Comparison of ENCODE assay signal across 8 cellular contexts in the genomic region with DNA sequence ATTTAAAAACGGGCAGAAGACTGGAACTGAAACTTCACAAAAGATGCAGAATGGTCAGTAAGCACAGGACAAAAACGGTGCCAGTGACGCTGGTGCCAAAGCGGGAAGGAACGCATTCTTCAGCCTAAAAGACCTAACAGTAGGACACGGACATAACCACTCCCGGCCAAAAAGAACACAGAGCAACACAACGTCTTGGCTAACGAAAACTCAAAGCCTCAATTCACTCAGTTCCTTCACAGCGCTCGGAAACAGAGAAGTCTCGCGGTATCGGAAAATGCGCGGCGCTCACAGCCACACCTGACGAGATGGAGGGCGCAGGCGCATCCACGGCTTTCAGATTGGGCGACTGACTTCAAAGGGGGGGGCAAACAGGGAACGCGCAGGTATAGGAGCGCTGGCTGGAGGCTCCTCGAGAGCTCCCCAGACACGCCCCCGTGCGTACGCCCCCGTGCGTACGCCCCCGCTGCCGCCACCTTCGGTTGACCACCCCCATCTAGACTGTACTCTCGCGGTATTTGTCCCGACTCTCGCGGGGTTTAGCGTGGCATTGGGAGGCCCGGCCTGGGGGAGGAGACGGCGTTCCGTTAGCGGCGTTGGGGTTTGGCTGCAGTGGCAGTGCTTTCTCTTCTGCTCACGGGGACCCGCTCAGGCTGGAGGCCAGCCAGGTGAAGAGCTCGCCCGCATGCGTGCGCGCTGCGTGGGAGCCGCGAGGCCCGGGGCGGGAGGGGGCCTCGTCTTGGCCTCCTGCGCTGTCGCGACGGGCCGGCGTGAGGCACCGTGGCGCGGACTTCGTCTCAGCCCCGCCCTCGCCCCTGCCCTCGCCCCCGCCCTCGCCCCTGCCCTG. TPM values are rescaled to one million over a fixed set of nuclear protein-coding genes. Genes with fewer than 3 reads are reported as not detected.
A peak's percentile ranks its signal among the peaks of the same experiment; 100 is the strongest.
DNase-seq lines count a peak whose midpoint lies in the region; ATAC-seq and TF ChIP-seq lines count a peak whose summit lies in the region.

Gene NKTR (plus strand): TSS at position 576 of the 847 bp plus-strand sequence. CDS start 321 bp downstream, outside the sequence.

- H3K4me2 ChIP-seq in Karpas-422 (ENCODE audit: low read depth, low read length, poor library complexity, severe bottlenecking) = peak within 1 kb of the TSS; percentile 96

- peak in 3 of 4 donors; percentile 21 to 91 (median 86) for TF ChIP-seq POLR2A in esophagus squamous epithelium (IDR thresholded peaks at IDR 0.05)

- DNase-seq in DMS79 treated with DMSO at 0.1 percent for 48 hours (lab: John Stamatoyannopoulos, UW) (peak; percentile 89), Karpas-422 (peak; percentile 100), RKO (ENCODE audit: low spot score) (peak; percentile 96), activated T-helper 1 cell treated with Interleukin-2 at 50 U/mL for 16 hours (ENCODE audit: low read depth) (peak; percentile 99), esophagus squamous epithelium (lab: John Stamatoyannopoulos, UW) (peak; percentile 91), myocyte (ENCODE audit: low read depth) (peak; percentile 99)
- DNase-seq in stimulated activated CD8-positive, alpha-beta memory T cell treated with anti-CD3 and anti-CD28 coated beads, Interleukin-7, amount 100 ng/mL, for 48 hours (ENCODE audit: extremely low read depth in 1 of 2, low read depth in 1 of 2) = peak; percentile 97 to 98

- WGBS in esophagus squamous epithelium, 2 donors = 0% methylated on average over 15 to 16 of the region's 76 CpGs

- ATAC-seq in GM21825 (IDR thresholded peaks at IDR 0.05; ENCODE audit: unreplicated experiment) = peak; percentile 84

- H3K79me2 ChIP-seq in Karpas-422 (ENCODE audit: low read length) = peaks cover 49% of the 10 kb centered on the region

- no peaks in the 10 kb centered on the region for H3K9me2 ChIP-seq in Karpas-422 (replicated peaks; ENCODE audit: insufficient read depth, low read length)

- H3K4me3 ChIP-seq in Karpas-422 (ENCODE audit: low read length) = peak within 1 kb of the TSS; percentile 73
- H3K4me3 ChIP-seq in esophagus squamous epithelium = peak within 1 kb of the TSS; percentile 72 to 99 (median 95)

- peaks cover 6% of the 10 kb centered on the region; the same call in 1 of the 2 replicates for H4K20me1 ChIP-seq in Karpas-422 (ENCODE audit: insufficient read depth, low read depth, low read length)

- peak within 1 kb of the TSS; percentile 80; the same call in 1 of the 2 replicates for H2AFZ ChIP-seq in Karpas-422 (ENCODE audit: low read length)

- intact Hi-C loops in esophagus squamous epithelium (cut with DNase I) = no loop called here

- peak in 1 of 6 experiments; percentile 20 for TF ChIP-seq CTCF in esophagus squamous epithelium (IDR thresholded peaks at IDR 0.05)

- H3K9me3 ChIP-seq in Karpas-422 (ENCODE audit: low read length) (no peaks in the 10 kb centered on the region), esophagus squamous epithelium (no peaks in the 10 kb centered on the region)

- peaks cover 14% of the 10 kb centered on the region for H3K36me3 ChIP-seq in Karpas-422 (ENCODE audit: insufficient read depth, low read length)
- peaks cover 0 to 15% (median 0%) of the 10 kb centered on the region in 3 donors for H3K36me3 ChIP-seq in esophagus squamous epithelium

- H3K27ac ChIP-seq in Karpas-422 (ENCODE audit: low read length) = peak within 1 kb of the TSS; percentile 95
- peak within 1 kb of the TSS; percentile 91 to 100 (median 99) for H3K27ac ChIP-seq in esophagus squamous epithelium

- peak within 1 kb of the TSS; percentile 91 for H3K9ac ChIP-seq in Karpas-422 (ENCODE audit: low read length)

- H3K27me3 ChIP-seq in Karpas-422 (ENCODE audit: low read length) = no peaks in the 10 kb centered on the region
- H3K27me3 ChIP-seq in esophagus squamous epithelium = no peaks in the 10 kb centered on the region

- H3K4me1 ChIP-seq in Karpas-422 (ENCODE audit: low read length) (peaks cover 40% of the 10 kb centered on the region), esophagus squamous epithelium (peaks cover 5 to 52% (median 24%) of the 10 kb centered on the region in 3 donors)

RNA-seq across cellular contexts. Expression of gene NKTR, which starts in this region (rescaled TPM):
- total RNA-seq in Karpas-422 (2014; rRNA removed; shearing (Covaris generic); ENCODE audit: low replicate concordance) = 103 and 178 TPM in 2 replicates
- total RNA-seq in esophagus squamous epithelium = 100 to 1,000 TPM in 1 of 4 donors, 10 to 100 TPM in 3; 18.0 to 112 (median 50.7) TPM
- 32.4 and 40.3 TPM in 2 replicates for total RNA-seq in myocyte
- 15.2 TPM for polyA plus RNA-seq in myocyte (2012)

Comparison
In these comparisons a context has a peak if more than half of its experiments do, and no peak if none do; other contexts are left out.
1. Peak in every context shown above with its lines: DNase-seq, ATAC-seq, H3K4me3 ChIP-seq and H3K27ac ChIP-seq.